25 cellular contexts compared by ENCODE assay signal in genomic region chr15:43100971-43101370, GRCh38. TPM values are rescaled to one million over a fixed set of nuclear protein-coding genes. Genes with fewer than 3 reads are reported as not detected.
DNase-seq lines count a peak whose midpoint lies in the region; ATAC-seq, FAIRE-seq and TF ChIP-seq lines count a peak whose summit lies in the region.
"Had no signal": no experiment of that assay in that cellular context is flagged by ENCODE, and none has a peak within 500 bp of the region (broad histone marks: within the 10 kb centered on the region; RNA-seq: fewer than 3 reads in every experiment).

No MANE protein-coding gene starts in this region.

- no peak for DNase-seq in activated T-cell treated with anti-CD3 and anti-CD28 coated beads, Interleukin-2, amount 50 U/mL, for 72 hours
- DNase-seq in activated T-cell treated with anti-CD3 and anti-CD28 coated beads for 4 hours (no peak), NCI-H82 treated with DMSO at 0.1 percent for 48 hours (lab: John Stamatoyannopoulos, UW; ENCODE audit: unreplicated experiment) (peak; percentile 78), astrocyte (ENCODE audit: low read depth) (no peak), NCI-H2081 (lab: John Stamatoyannopoulos, UW) (no peak), right lobe of liver (no peak)
- no peak for DNase-seq in naive thymus-derived CD4-positive, alpha-beta T cell
- DNase-seq: activated T-cell treated with anti-CD3 and anti-CD28 coated beads, Interleukin-2, amount 50 U/mL, for 48 hours; amniotic stem cell; cerebellar nuclear complex; esophagus squamous epithelium; MM.1S; NCI-H146; NCI-H2171 treated with DMSO at 0.1 percent for 48 hours; NCI-H526 treated with DMSO at 0.1 percent for 48 hours; stimulated activated CD4-positive, alpha-beta T cell treated with anti-CD3 and anti-CD28 coated beads, Interleukin-1b, Interleukin-23, amount 100 ng/mL, for 48 hours; stimulated activated naive B cell treated with anti-CD40 and anti-IgM and Interleukin-4, amounts not matched to agents 10 μg/mL and 1 μg/mL and 100 μg/mL, for 72 hours; SW 1271; thyroid gland had no signal

- no peak overlapping the region for H2AFZ ChIP-seq in astrocyte (ENCODE audit: low read depth, low read length)
- H2AFZ ChIP-seq: neural progenitor cell had no signal

- CTCF ChIA-PET in naive thymus-derived CD4-positive, alpha-beta T cell (lab: Charles Lee), result no interaction called here

- no peaks in the 10 kb centered on the region for H3K9me3 Mint-ChIP-seq in activated T-cell treated with anti-CD3 and anti-CD28 coated beads, Interleukin-2, amount 50 U/mL, for 72 hours
- H3K9me3 Mint-ChIP-seq in astrocyte (ENCODE audit: unreplicated experiment), result no peaks in the 10 kb centered on the region
- H3K9me3 Mint-ChIP-seq in naive thymus-derived CD4-positive, alpha-beta T cell, result no peaks in the 10 kb centered on the region
- H3K9me3 Mint-ChIP-seq: IgD-negative memory B cell; stimulated activated naive B cell treated with anti-CD40 and anti-IgM and Interleukin-4, amounts not matched to agents 10 μg/mL and 1 μg/mL and 100 μg/mL, for 72 hours had no signal

- peaks cover 10% of the 10 kb centered on the region for H3K36me3 ChIP-seq in astrocyte (ENCODE audit: insufficient read depth, low read length)
- H3K36me3 ChIP-seq in naive thymus-derived CD4-positive, alpha-beta T cell (ENCODE audit: control insufficient read depth in 2 of 3, insufficient read depth in 3 of 3, low read length in 3 of 3), result peaks cover 0 to 15% (median 0%) of the 10 kb centered on the region in 3 experiments
- no peaks in the 10 kb centered on the region for H3K36me3 ChIP-seq in right lobe of liver
- H3K36me3 ChIP-seq: thyroid gland had no signal

- POLR2A ChIA-PET in naive thymus-derived CD4-positive, alpha-beta T cell (lab: Charles Lee), result no interaction called here

- peak overlapping the region; percentile 17 for H3K27ac Mint-ChIP-seq in activated T-cell treated with anti-CD3 and anti-CD28 coated beads, Interleukin-2, amount 50 U/mL, for 72 hours
- no peak overlapping the region for H3K27ac Mint-ChIP-seq in astrocyte (ENCODE audit: unreplicated experiment)
- H3K27ac Mint-ChIP-seq in naive thymus-derived CD4-positive, alpha-beta T cell, result peak overlapping the region in 1 of 9 donors; percentile 66
- H3K27ac Mint-ChIP-seq: IgD-negative memory B cell; neural progenitor cell; stimulated activated naive B cell treated with anti-CD40 and anti-IgM and Interleukin-4, amounts not matched to agents 10 μg/mL and 1 μg/mL and 100 μg/mL, for 72 hours had no signal

- H3K4me1 Mint-ChIP-seq in activated T-cell treated with anti-CD3 and anti-CD28 coated beads, Interleukin-2, amount 50 U/mL, for 72 hours (ENCODE audit: low read depth), result peaks cover 79% of the 10 kb centered on the region
- peaks cover 18% of the 10 kb centered on the region for H3K4me1 Mint-ChIP-seq in astrocyte (ENCODE audit: low read depth, unreplicated experiment)
- peaks cover 47 to 91% (median 80%) of the 10 kb centered on the region in 7 donors for H3K4me1 Mint-ChIP-seq in naive thymus-derived CD4-positive, alpha-beta T cell

- H3K27me3 ChIP-seq in astrocyte (ENCODE audit: insufficient read depth, low read length) (no peaks in the 10 kb centered on the region), right lobe of liver (no peaks in the 10 kb centered on the region)
- H3K27me3 ChIP-seq in naive thymus-derived CD4-positive, alpha-beta T cell (ENCODE audit: control insufficient read depth in 2 of 2, insufficient read depth in 2 of 2, low read length in 2 of 2), result no peaks in the 10 kb centered on the region
- H3K27me3 ChIP-seq: BLaER1 treated with 17β-estradiol and CSF1 and Interleukin-3, amounts not matched to agents 10 nM and 100 nM; esophagus squamous epithelium; neural progenitor cell; thyroid gland had no signal

- H3K27ac ChIP-seq in astrocyte (ENCODE audit: low read depth, low read length), result no peak overlapping the region
- no peak overlapping the region for H3K27ac ChIP-seq in naive thymus-derived CD4-positive, alpha-beta T cell (ENCODE audit: low read depth, low read length)
- no peak overlapping the region for H3K27ac ChIP-seq in right lobe of liver
- H3K27ac ChIP-seq: BLaER1 treated with 17β-estradiol and CSF1 and Interleukin-3, amounts not matched to agents 10 nM and 100 nM; HL-60; neural progenitor cell; thyroid gland had no signal

- H3K4me3 Mint-ChIP-seq in activated T-cell treated with anti-CD3 and anti-CD28 coated beads, Interleukin-2, amount 50 U/mL, for 72 hours, result no peak overlapping the region
- H3K4me3 Mint-ChIP-seq in astrocyte (ENCODE audit: unreplicated experiment), result peak overlapping the region; percentile 6
- H3K4me3 Mint-ChIP-seq in naive thymus-derived CD4-positive, alpha-beta T cell, result peak overlapping the region in 6 of 10 donors; percentile 1 to 36 (median 30)
- H3K4me3 Mint-ChIP-seq: neural progenitor cell had no signal

- peaks cover 20 to 32% of the 10 kb centered on the region in 2 donors for H3K36me3 Mint-ChIP-seq in activated T-cell treated with anti-CD3 and anti-CD28 coated beads, Interleukin-2, amount 50 U/mL, for 72 hours (ENCODE audit: insufficient read depth in 2 of 2)
- H3K36me3 Mint-ChIP-seq in astrocyte (ENCODE audit: low read depth, unreplicated experiment), result peaks cover 17% of the 10 kb centered on the region
- peaks cover 13 to 49% (median 37%) of the 10 kb centered on the region in 5 donors for H3K36me3 Mint-ChIP-seq in naive thymus-derived CD4-positive, alpha-beta T cell

- H3K4me1 ChIP-seq in astrocyte (ENCODE audit: insufficient read depth, low read length) (peaks cover 6% of the 10 kb centered on the region), right lobe of liver (peaks cover 0 to 4% (median 0%) of the 10 kb centered on the region in 4 donors)
- peaks cover 16 to 24% of the 10 kb centered on the region in 2 donors for H3K4me1 ChIP-seq in naive thymus-derived CD4-positive, alpha-beta T cell (ENCODE audit: control insufficient read depth in 2 of 2, insufficient read depth in 2 of 2, low read length in 2 of 2)

- ATAC-seq in activated T-cell treated with anti-CD3 and anti-CD28 coated beads, Interleukin-2, amount 50 U/mL, for 72 hours (replicated peaks in 1 of 2), result no peak
- ATAC-seq in naive thymus-derived CD4-positive, alpha-beta T cell, result no peak
- no peak for ATAC-seq in HG03280 (IDR thresholded peaks at IDR 0.05; ENCODE audit: unreplicated experiment)
- ATAC-seq in right lobe of liver, result no peak
- ATAC-seq: stimulated activated naive B cell treated with anti-CD40 and anti-IgM and Interleukin-4, amounts not matched to agents 10 μg/mL and 1 μg/mL and 100 μg/mL, for 72 hours had no signal

- FAIRE-seq in astrocyte (lab: Jason Lieb, UNC), result no peak
- FAIRE-seq: G401.6 had no signal

- H4K20me1 ChIP-seq in astrocyte (ENCODE audit: insufficient read depth, low read length), result peaks cover 60% of the 10 kb centered on the region

- H3K9ac ChIP-seq in astrocyte (ENCODE audit: low read length), result no peak overlapping the region
- H3K9ac ChIP-seq: BLaER1 treated with 17β-estradiol and CSF1 and Interleukin-3, amounts not matched to agents 10 nM and 100 nM; neural progenitor cell had no signal

- TF ChIP-seq CTCF in astrocyte (IDR thresholded peaks at IDR 0.05; ENCODE audit: insufficient read depth, low read depth, low read length), result no peak
- TF ChIP-seq CTCF in right lobe of liver (IDR thresholded peaks at IDR 0.05), result no peak

- no peak overlapping the region for H3K4me2 ChIP-seq in astrocyte (ENCODE audit: low read length)
- H3K4me2 ChIP-seq: BLaER1 treated with 17β-estradiol and CSF1 and Interleukin-3, amounts not matched to agents 10 nM and 100 nM; neural progenitor cell had no signal

- no peaks in the 10 kb centered on the region for H3K27me3 Mint-ChIP-seq in activated T-cell treated with anti-CD3 and anti-CD28 coated beads, Interleukin-2, amount 50 U/mL, for 72 hours (ENCODE audit: low read depth)
- H3K27me3 Mint-ChIP-seq in astrocyte (ENCODE audit: low read depth, unreplicated experiment), result no peaks in the 10 kb centered on the region
- H3K27me3 Mint-ChIP-seq in naive thymus-derived CD4-positive, alpha-beta T cell, result no peaks in the 10 kb centered on the region
- H3K27me3 Mint-ChIP-seq: IgD-negative memory B cell; stimulated activated naive B cell treated with anti-CD40 and anti-IgM and Interleukin-4, amounts not matched to agents 10 μg/mL and 1 μg/mL and 100 μg/mL, for 72 hours had no signal

- H3K79me2 ChIP-seq in astrocyte (ENCODE audit: insufficient read depth, low read length), result peaks cover 92% of the 10 kb centered on the region

- no peak for TF ChIP-seq POLR2A in right lobe of liver (IDR thresholded peaks at IDR 0.05)

- intact Hi-C loops in naive thymus-derived CD4-positive, alpha-beta T cell (cut with micrococcal nuclease), result loop anchor here (10.0 kb wide), 2 partner anchors 1866 to 1986 kb away; partner anchors contain the start of genes CHP1 (in 1 of the 2), EXD1 (in 1 of the 2) and INO80 (in 1 of the 2)
- intact Hi-C loops in right lobe of liver (cut with DNase I), result no loop called here

- H3K4me3 ChIP-seq in astrocyte (ENCODE audit: insufficient read depth, low read depth, low read length) (no peak overlapping the region), right lobe of liver (no peak overlapping the region)
- H3K4me3 ChIP-seq in naive thymus-derived CD4-positive, alpha-beta T cell (ENCODE audit: low read length), result no peak overlapping the region
- H3K4me3 ChIP-seq: BLaER1 treated with 17β-estradiol and CSF1 and Interleukin-3, amounts not matched to agents 10 nM and 100 nM; esophagus squamous epithelium; neural progenitor cell; thyroid gland had no signal

- no peaks in the 10 kb centered on the region for H3K9me3 ChIP-seq in astrocyte (ENCODE audit: insufficient read depth, low read depth, low read length)
- no peaks in the 10 kb centered on the region for H3K9me3 ChIP-seq in naive thymus-derived CD4-positive, alpha-beta T cell (ENCODE audit: control insufficient read depth in 2 of 3, low read length in 3 of 3)
- H3K9me3 ChIP-seq in right lobe of liver, result no peaks in the 10 kb centered on the region
- H3K9me3 ChIP-seq: BLaER1 treated with 17β-estradiol and CSF1 and Interleukin-3, amounts not matched to agents 10 nM and 100 nM; esophagus squamous epithelium; thyroid gland had no signal

RNA-seq across cellular contexts. Expression of gene UBR1, which starts 4.9 kb away (rescaled TPM):
- 10 to 100 TPM; 33.1 to 37.5 TPM for total RNA-seq in activated T-cell treated with anti-CD3 and anti-CD28 coated beads, Interleukin-2, amount 50 U/mL, for 72 hours
- total RNA-seq in astrocyte, result 25.7 and 28.2 TPM in 2 replicates
- total RNA-seq in naive thymus-derived CD4-positive, alpha-beta T cell, result 10 to 100 TPM; 38.4 to 51.7 (median 48.0) TPM
- 10 to 100 TPM; 18.8 to 22.8 TPM for polyA plus RNA-seq in naive thymus-derived CD4-positive, alpha-beta T cell
- 10 to 100 TPM in 3 of 6 experiments, 1 to 10 TPM in 3; 8.8 to 15.6 (median 10.6) TPM for total RNA-seq in right lobe of liver

RNA-seq across cellular contexts. Expression of gene TMEM62, which starts 32.4 kb away (rescaled TPM):
- 10 to 100 TPM; 17.1 to 19.2 TPM for total RNA-seq in activated T-cell treated with anti-CD3 and anti-CD28 coated beads, Interleukin-2, amount 50 U/mL, for 72 hours
- total RNA-seq in astrocyte (14.0 and 15.2 TPM in 2 replicates), right lobe of liver (10 to 100 TPM in 3 of 6 experiments, 1 to 10 TPM in 3; 7.6 to 17.1 (median 9.6) TPM)
- total RNA-seq in naive thymus-derived CD4-positive, alpha-beta T cell, result 10 to 100 TPM; 12.0 to 21.5 (median 17.7) TPM
- 1 to 10 TPM; 3.6 to 6.0 TPM for polyA plus RNA-seq in naive thymus-derived CD4-positive, alpha-beta T cell

Comparison
In these comparisons a context has a peak if more than half of its experiments do, and no peak if none do; other contexts are left out.
1. H3K4me3 Mint-ChIP-seq: peak in astrocyte (single experiment) and naive thymus-derived CD4-positive, alpha-beta T cell (6 of 10); none in activated T-cell treated with anti-CD3 and anti-CD28 coated beads, Interleukin-2, amount 50 U/mL, for 72 hours (0 of 2).
2. intact Hi-C loops: an anchor here in naive thymus-derived CD4-positive, alpha-beta T cell (10.0 kb wide); none called in right lobe of liver.